19 cellular contexts compared by ENCODE assay signal in the genomic region with DNA sequence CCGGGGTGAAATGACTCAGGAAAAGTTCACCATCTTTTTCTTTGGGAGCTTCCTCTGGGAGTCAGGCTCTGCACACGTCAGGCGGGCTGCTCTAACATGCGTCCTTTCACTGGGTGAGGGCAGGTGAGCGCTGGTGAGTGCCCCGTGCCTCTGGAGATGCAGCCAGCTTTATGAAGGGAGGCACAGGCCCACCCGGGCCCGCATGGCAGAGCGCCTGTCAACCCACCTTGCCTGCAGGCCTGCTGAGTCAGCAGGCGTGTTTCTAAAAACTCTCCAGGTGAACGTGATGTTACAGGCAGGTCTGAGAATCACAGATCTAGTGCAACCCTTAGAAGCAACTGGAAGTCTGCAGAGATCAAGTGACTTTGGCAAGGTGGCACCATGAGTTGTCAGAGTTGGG.
"Had no signal": no experiment of that assay in that cellular context is flagged by ENCODE, and none has a peak within 500 bp of the region (broad histone marks: within the 10 kb centered on the region; RNA-seq: fewer than 3 reads in every experiment).

No MANE protein-coding gene starts in this region.

- H3K4me3 ChIP-seq: adrenal gland, ascending aorta, esophagus muscularis mucosa, gastroesophageal sphincter, lung, tibial artery had no signal

- H3K4me1 ChIP-seq: ascending aorta, esophagus muscularis mucosa, gastroesophageal sphincter, tibial artery had no signal

- ATAC-seq: gastroesophageal sphincter; left cardiac atrium; naive thymus-derived CD8-positive, alpha-beta T cell had no signal

- FAIRE-seq: colon had no signal

- H3K27me3 ChIP-seq: adrenal gland, ascending aorta, esophagus muscularis mucosa, gastroesophageal sphincter, tibial artery had no signal

- H3K27ac ChIP-seq: adrenal gland, ascending aorta, esophagus muscularis mucosa, gastroesophageal sphincter, tibial artery had no signal

- H3K9me3 ChIP-seq: adrenal gland, ascending aorta, esophagus muscularis mucosa, gastroesophageal sphincter, tibial artery had no signal

- DNase-seq: activated CD4-positive, alpha-beta memory T cell treated with anti-CD3 and anti-CD28 coated beads for 36 hours; activated CD4-positive, alpha-beta T cell treated with anti-CD3 and anti-CD28 coated beads for 48 hours; activated CD4-positive, CD25-positive, alpha-beta regulatory T cell; activated naive CD4-positive, alpha-beta T cell; central memory CD4-positive, alpha-beta T cell; effector memory CD4-positive, alpha-beta T cell; hypothalamus; left cardiac atrium; retina; stimulated activated CD4-positive, alpha-beta T cell treated with anti-CD3 and anti-CD28 coated beads, Interleukin-4, amount 100 ng/mL, for 24 hours; stimulated activated naive CD4-positive, alpha-beta T cell treated with Interleukin-2 at 50 U/mL for 16 hours had no signal
